8 cellular contexts compared by ENCODE assay signal in the genomic region with DNA sequence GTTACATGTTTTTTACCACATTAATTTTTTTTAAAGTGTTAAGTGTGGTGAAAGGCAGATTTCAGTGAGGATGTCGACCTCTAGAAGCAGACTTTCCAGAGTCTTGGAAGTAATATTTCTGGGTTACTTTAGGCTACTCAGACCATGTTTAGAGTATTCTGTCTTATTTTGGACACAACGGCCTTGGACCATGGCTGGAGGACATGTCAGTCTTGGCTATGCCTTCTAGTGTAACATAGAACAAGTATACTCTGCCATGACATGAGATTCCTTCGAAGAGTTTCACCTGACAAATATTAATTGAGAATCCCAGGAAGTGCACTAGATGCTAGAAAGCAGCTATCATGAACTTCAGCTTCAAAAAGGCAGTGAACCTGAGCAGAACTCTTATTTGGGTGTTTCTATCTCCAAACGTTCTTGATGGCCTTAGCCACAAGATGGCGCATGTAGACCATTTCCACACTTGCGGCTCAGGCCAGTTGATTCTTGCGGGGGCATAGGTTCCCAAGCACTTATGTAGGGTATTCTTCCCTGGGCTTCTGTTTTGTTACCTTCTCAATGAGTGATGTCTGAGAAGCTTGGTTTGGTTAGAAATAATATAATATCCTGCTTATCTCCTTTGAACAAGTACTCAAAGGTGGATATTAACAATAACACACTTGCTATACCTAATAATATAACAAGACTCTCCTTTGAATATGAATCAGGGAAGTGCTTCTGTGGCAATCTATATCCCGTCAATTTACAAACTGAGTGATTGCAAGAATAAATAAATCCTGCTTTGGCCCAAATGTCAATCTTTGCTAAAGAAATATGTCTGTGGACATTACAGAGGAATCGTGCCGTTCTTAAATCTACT.
DNase-seq lines count a peak whose midpoint lies in the region; ATAC-seq, FAIRE-seq and TF ChIP-seq lines count a peak whose summit lies in the region.

No MANE protein-coding gene starts in this region.

- peaks cover 3% of the 10 kb centered on the region for H3K27me3 ChIP-seq in mammary epithelial cell (ENCODE audit: insufficient read depth, low read length)

- DNase-seq in Right ventricle myocardium inferior (ENCODE audit: missing footprints), result no peak
- DNase-seq in cardiac septum (ENCODE audit: low spot score), result no peak
- peak; percentile 88 for DNase-seq in NCI-H1694 (lab: John Stamatoyannopoulos, UW)
- DNase-seq in mammary epithelial cell, result peak; percentile 46
- DNase-seq in kidney glomerular epithelial cell (lab: John Stamatoyannopoulos, UW), result peak; percentile 69
- peak; percentile 44 to 47 for DNase-seq in stimulated activated CD4-positive, alpha-beta T cell treated with anti-CD3 and anti-CD28 coated beads, Interleukin-2, amount 100 ng/mL, for 48 hours

- intact Hi-C loops in Right ventricle myocardium inferior (cut with DNase I), result loop anchor here (1.0 to 10.0 kb wide), 6 partner anchors 58 to 1478 kb away; a partner anchor contains a TSS
- intact Hi-C loops in cardiac septum (cut with DNase I), result loop anchor here (2.0 to 5.0 kb wide), 3 partner anchors 60 to 600 kb away; a partner anchor contains a TSS
- intact Hi-C loops in mammary epithelial cell (cut with micrococcal nuclease), result loop anchor here (1.0 to 10.0 kb wide), 8 partner anchors 75 to 1478 kb away; a partner anchor contains a TSS

- H3K4me3 ChIP-seq in mammary epithelial cell (replicated peaks in 1 of 3; ENCODE audit: insufficient read depth in 1 of 3, low read depth in 2 of 3, low read length in 3 of 3), result no peak overlapping the region

- H3K9ac ChIP-seq in mammary epithelial cell (ENCODE audit: insufficient read depth, low read length), result no peak overlapping the region

- no peak overlapping the region for H3K4me2 ChIP-seq in mammary epithelial cell (ENCODE audit: insufficient read depth, low read depth, low read length)

- no peaks in the 10 kb centered on the region for H3K9me3 ChIP-seq in mammary epithelial cell (replicated peaks; ENCODE audit: insufficient read depth, low read length)

- TF ChIP-seq CTCF in mammary epithelial cell (conservative IDR thresholded peaks at IDR 0.05 in 1 of 2, IDR thresholded peaks at IDR 0.05 in 1 of 2; ENCODE audit: extremely low read depth in 1 of 2, insufficient read depth in 1 of 2, low read depth in 1 of 2, low read length in 2 of 2), result peak; percentile 85 to 89

- no peak overlapping the region for H3K27ac ChIP-seq in mammary epithelial cell (ENCODE audit: insufficient read depth, low read depth, low read length)

- H2AFZ ChIP-seq in mammary epithelial cell (ENCODE audit: low read depth, low read length), result no peak overlapping the region

- in situ Hi-C loops in mammary epithelial cell (cut with MboI; ENCODE audit: low sequenced_read_pairs in 2 of 2), result loop anchor here (25.0 kb wide), 1 partner anchor 600 kb away; no protein-coding TSS in a partner anchor

- no TSS peak for BruUV-seq in mammary epithelial cell (replicated peaks; lab: Mats Ljungman, UMichigan)

- H3K79me2 ChIP-seq in mammary epithelial cell (ENCODE audit: insufficient read depth, low read length), result no peaks in the 10 kb centered on the region

- FAIRE-seq in TTC549 (lab: Jason Lieb, UNC), result peak; percentile 82

- WGBS in mammary epithelial cell (ENCODE audit: low coverage, missing lambda C conversion rate), result 29% methylated on average over 10 of the region's 10 CpGs

- H3K4me1 ChIP-seq in mammary epithelial cell (ENCODE audit: insufficient read depth, low read length), result no peaks in the 10 kb centered on the region

- H3K36me3 ChIP-seq in mammary epithelial cell (ENCODE audit: insufficient read depth, low read length), result no peaks in the 10 kb centered on the region

- H4K20me1 ChIP-seq in mammary epithelial cell (ENCODE audit: insufficient read depth, low read length), result no peaks in the 10 kb centered on the region

- CTCF ChIA-PET in mammary epithelial cell (lab: Charles Lee; ENCODE audit: low non-redundant PET), result interaction anchor here (0.7 kb wide), 1 partner anchor 1468 kb away, joined by 3 read pairs; no protein-coding TSS in a partner anchor

- ATAC-seq in Right ventricle myocardium inferior (peak; percentile 76), HG02840 (IDR thresholded peaks at IDR 0.05; ENCODE audit: low FRiP score, unreplicated experiment) (peak; percentile 64)

- dilution Hi-C loops in mammary epithelial cell (cut with HindIII; ENCODE audit: low sequenced_read_pairs), result no loop called here

Comparison
In these comparisons a context has a peak if more than half of its experiments do, and no peak if none do; other contexts are left out.
1. DNase-seq: peak in NCI-H1694 (single experiment), mammary epithelial cell (single experiment), kidney glomerular epithelial cell (single experiment) and stimulated activated CD4-positive, alpha-beta T cell treated with anti-CD3 and anti-CD28 coated beads, Interleukin-2, amount 100 ng/mL, for 48 hours (2 of 2); none in Right ventricle myocardium inferior (single experiment) and cardiac septum (single experiment).